1 cellular context compared by ENCODE assay signal in the genomic region with DNA sequence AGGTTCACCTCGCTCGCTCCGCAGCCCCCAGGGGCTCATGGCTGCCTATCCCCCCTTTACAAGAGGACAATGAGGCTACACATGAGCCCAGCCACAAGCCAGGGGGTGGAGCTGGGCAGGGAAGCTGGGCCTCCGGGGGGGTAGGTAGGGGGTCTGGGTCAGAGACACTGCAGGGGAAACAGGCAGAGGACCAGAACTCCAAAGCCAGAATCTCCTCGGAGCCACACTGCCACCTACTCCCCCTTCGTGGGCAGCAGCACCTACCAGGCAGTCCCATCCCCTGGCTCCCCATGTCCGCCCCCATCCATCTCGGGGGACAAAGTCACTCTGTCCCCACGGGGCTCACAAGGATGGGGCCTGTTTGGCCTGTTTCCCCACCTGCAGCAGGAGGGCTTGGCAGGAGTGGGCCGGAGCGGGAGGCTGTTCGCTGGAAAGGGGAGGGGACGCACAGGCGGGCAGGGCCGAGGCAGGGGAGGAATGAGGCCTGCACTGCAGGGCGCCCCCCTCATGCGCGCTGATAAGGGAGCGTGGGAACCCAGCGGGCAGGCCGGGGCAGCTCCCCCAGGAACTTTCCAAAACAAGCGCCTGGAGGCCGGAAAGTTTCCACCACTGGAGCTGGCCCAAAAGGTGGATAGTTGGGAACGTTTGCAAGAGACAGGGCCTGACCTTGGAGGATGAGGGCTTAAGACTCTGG.
TF ChIP-seq lines count a peak whose summit lies in the region.

No MANE protein-coding gene starts in this region.

TF ChIP-seq in K562, 482 proteins besides CTCF, POLR2A, EP300 and RAD21 (continued from another document and continues in another):
- TF ChIP-seq, protein P1, sequence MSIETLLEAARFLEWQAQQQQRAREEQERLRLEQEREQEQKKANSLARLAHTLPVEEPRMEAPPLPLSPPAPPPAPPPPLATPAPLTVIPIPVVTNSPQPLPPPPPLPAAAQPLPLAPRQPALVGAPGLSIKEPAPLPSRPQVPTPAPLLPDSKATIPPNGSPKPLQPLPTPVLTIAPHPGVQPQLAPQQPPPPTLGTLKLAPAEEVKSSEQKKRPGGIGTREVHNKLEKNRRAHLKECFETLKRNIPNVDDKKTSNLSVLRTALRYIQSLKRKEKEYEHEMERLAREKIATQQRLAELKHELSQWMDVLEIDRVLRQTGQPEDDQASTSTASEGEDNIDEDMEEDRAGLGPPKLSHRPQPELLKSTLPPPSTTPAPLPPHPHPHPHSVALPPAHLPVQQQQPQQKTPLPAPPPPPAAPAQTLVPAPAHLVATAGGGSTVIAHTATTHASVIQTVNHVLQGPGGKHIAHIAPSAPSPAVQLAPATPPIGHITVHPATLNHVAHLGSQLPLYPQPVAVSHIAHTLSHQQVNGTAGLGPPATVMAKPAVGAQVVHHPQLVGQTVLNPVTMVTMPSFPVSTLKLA (conservative IDR thresholded peaks at IDR 0.05), result peak in 1 of 2 experiments; percentile 66; a peak in 2 of 4 replicates
- TF ChIP-seq SIN3A (IDR thresholded peaks at IDR 0.05; ENCODE audit: borderline replicate concordance in 2 of 2, control insufficient read depth in 1 of 2, low read depth in 2 of 2, low read length in 2 of 2) (no peak), CC2D1A (IDR thresholded peaks at IDR 0.05) (no peak), ZFP36 (IDR thresholded peaks at IDR 0.05; ENCODE audit: low read depth, low read length, partially characterized antibody) (no peak), LEF1 (IDR thresholded peaks at IDR 0.05) (peak; percentile 33; the same call in 1 of the 2 replicates), CBX2 (IDR thresholded peaks at IDR 0.05; ENCODE audit: insufficient read depth, low read length, poor library complexity, severe bottlenecking) (no peak), NELFE (IDR thresholded peaks at IDR 0.05; ENCODE audit: insufficient read depth, insufficient read length) (no peak), ZNF347 (CRISPR knock-in tag; IDR thresholded peaks at IDR 0.05; ENCODE audit: low read depth) (no peak), KLF13 (tag; IDR thresholded peaks at IDR 0.05; ENCODE audit: borderline replicate concordance, low read depth) (no peak), ZNF124 (CRISPR knock-in tag; IDR thresholded peaks at IDR 0.05) (no peak), BRCA1 (IDR thresholded peaks at IDR 0.05) (no peak), BRCA1 (CRISPR knock-in tag; IDR thresholded peaks at IDR 0.05) (peak; percentile 81; the same call in 1 of the 2 replicates), NR2C1 (IDR thresholded peaks at IDR 0.05) (no peak), NR2C1 (tag; IDR thresholded peaks at IDR 0.05) (0 out of 2 replicates have a peak, but pooled peaks have one; percentile 34), POLR2B (IDR thresholded peaks at IDR 0.05; ENCODE audit: low read depth, partially characterized antibody) (peak; percentile 34), MAFK (IDR thresholded peaks at IDR 0.05; ENCODE audit: low read length) (no peak), ZNF232 (CRISPR knock-in tag; IDR thresholded peaks at IDR 0.05) (no peak), MBD2 (IDR thresholded peaks at IDR 0.05; ENCODE audit: borderline replicate concordance, low read depth) (0 out of 2 replicates have a peak, but pooled peaks have one; percentile 16), MCM2 (IDR thresholded peaks at IDR 0.05; ENCODE audit: low read depth) (no peak), NCOA6 (IDR thresholded peaks at IDR 0.05) (no peak), TAF1 (IDR thresholded peaks at IDR 0.05; ENCODE audit: control insufficient read depth, extremely low read depth, insufficient read depth, low read length, severe bottlenecking) (no peak), GABPB2 (CRISPR knock-in tag; conservative IDR thresholded peaks at IDR 0.05) (no peak), DDX20 (tag; IDR thresholded peaks at IDR 0.05; ENCODE audit: low read depth) (no peak), RCOR1 (IDR thresholded peaks at IDR 0.05; ENCODE audit: borderline replicate concordance in 1 of 2, low read depth in 2 of 2, low read length in 2 of 2) (peak in 1 of 2 experiments; percentile 71; a peak in 3 of 4 replicates), TCF7 (IDR thresholded peaks at IDR 0.05; ENCODE audit: borderline replicate concordance) (0 out of 2 replicates have a peak, but pooled peaks have one; percentile 67), NFE2 (IDR thresholded peaks at IDR 0.05; ENCODE audit: low read depth) (no peak), MAZ (CRISPR knock-in tag; conservative IDR thresholded peaks at IDR 0.05 in 1 of 2, IDR thresholded peaks at IDR 0.05 in 1 of 2) (peak; percentile 66 to 90; a peak in 3 of 4 replicates), MYBL2 (IDR thresholded peaks at IDR 0.05; ENCODE audit: low read depth) (no peak), MYBL2 (CRISPR knock-in tag; IDR thresholded peaks at IDR 0.05; ENCODE audit: borderline replicate concordance) (no peak), COPS2 (conservative IDR thresholded peaks at IDR 0.05) (no peak)
- TF ChIP-seq, protein P2, sequence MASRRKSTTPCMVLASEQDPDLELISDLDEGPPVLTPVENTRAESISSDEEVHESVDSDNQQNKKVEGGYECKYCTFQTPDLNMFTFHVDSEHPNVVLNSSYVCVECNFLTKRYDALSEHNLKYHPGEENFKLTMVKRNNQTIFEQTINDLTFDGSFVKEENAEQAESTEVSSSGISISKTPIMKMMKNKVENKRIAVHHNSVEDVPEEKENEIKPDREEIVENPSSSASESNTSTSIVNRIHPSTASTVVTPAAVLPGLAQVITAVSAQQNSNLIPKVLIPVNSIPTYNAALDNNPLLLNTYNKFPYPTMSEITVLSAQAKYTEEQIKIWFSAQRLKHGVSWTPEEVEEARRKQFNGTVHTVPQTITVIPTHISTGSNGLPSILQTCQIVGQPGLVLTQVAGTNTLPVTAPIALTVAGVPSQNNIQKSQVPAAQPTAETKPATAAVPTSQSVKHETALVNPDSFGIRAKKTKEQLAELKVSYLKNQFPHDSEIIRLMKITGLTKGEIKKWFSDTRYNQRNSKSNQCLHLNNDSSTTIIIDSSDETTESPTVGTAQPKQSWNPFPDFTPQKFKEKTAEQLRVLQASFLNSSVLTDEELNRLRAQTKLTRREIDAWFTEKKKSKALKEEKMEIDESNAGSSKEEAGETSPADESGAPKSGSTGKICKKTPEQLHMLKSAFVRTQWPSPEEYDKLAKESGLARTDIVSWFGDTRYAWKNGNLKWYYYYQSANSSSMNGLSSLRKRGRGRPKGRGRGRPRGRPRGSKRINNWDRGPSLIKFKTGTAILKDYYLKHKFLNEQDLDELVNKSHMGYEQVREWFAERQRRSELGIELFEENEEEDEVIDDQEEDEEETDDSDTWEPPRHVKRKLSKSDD (conservative IDR thresholded peaks at IDR 0.05; ENCODE audit: low read length), result no peak
- TF ChIP-seq, protein P3, sequence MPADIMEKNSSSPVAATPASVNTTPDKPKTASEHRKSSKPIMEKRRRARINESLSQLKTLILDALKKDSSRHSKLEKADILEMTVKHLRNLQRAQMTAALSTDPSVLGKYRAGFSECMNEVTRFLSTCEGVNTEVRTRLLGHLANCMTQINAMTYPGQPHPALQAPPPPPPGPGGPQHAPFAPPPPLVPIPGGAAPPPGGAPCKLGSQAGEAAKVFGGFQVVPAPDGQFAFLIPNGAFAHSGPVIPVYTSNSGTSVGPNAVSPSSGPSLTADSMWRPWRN (IDR thresholded peaks at IDR 0.05; ENCODE audit: low read depth), result 0 out of 2 replicates have a peak, but pooled peaks have one; percentile 29
- TF ChIP-seq, protein P4, sequence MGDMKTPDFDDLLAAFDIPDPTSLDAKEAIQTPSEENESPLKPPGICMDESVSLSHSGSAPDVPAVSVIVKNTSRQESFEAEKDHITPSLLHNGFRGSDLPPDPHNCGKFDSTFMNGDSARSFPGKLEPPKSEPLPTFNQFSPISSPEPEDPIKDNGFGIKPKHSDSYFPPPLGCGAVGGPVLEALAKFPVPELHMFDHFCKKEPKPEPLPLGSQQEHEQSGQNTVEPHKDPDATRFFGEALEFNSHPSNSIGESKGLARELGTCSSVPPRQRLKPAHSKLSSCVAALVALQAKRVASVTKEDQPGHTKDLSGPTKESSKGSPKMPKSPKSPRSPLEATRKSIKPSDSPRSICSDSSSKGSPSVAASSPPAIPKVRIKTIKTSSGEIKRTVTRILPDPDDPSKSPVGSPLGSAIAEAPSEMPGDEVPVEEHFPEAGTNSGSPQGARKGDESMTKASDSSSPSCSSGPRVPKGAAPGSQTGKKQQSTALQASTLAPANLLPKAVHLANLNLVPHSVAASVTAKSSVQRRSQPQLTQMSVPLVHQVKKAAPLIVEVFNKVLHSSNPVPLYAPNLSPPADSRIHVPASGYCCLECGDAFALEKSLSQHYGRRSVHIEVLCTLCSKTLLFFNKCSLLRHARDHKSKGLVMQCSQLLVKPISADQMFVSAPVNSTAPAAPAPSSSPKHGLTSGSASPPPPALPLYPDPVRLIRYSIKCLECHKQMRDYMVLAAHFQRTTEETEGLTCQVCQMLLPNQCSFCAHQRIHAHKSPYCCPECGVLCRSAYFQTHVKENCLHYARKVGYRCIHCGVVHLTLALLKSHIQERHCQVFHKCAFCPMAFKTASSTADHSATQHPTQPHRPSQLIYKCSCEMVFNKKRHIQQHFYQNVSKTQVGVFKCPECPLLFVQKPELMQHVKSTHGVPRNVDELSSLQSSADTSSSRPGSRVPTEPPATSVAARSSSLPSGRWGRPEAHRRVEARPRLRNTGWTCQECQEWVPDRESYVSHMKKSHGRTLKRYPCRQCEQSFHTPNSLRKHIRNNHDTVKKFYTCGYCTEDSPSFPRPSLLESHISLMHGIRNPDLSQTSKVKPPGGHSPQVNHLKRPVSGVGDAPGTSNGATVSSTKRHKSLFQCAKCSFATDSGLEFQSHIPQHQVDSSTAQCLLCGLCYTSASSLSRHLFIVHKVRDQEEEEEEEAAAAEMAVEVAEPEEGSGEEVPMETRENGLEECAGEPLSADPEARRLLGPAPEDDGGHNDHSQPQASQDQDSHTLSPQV (IDR thresholded peaks at IDR 0.05), result peak; percentile 76; the same call in 1 of the 2 replicates
- TF ChIP-seq, protein P5, sequence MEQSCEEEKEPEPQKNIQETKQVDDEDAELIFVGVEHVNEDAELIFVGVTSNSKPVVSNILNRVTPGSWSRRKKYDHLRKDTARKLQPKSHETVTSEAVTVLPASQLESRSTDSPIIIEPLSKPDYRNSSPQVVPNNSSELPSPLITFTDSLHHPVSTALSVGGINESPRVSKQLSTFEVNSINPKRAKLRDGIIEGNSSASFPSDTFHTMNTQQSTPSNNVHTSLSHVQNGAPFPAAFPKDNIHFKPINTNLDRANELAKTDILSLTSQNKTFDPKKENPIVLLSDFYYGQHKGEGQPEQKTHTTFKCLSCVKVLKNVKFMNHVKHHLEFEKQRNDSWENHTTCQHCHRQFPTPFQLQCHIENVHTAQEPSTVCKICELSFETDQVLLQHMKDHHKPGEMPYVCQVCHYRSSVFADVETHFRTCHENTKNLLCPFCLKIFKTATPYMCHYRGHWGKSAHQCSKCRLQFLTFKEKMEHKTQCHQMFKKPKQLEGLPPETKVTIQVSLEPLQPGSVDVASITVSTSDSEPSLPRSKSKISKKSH (CRISPR knock-in tag; IDR thresholded peaks at IDR 0.05), result no peak
- TF ChIP-seq, protein P6, sequence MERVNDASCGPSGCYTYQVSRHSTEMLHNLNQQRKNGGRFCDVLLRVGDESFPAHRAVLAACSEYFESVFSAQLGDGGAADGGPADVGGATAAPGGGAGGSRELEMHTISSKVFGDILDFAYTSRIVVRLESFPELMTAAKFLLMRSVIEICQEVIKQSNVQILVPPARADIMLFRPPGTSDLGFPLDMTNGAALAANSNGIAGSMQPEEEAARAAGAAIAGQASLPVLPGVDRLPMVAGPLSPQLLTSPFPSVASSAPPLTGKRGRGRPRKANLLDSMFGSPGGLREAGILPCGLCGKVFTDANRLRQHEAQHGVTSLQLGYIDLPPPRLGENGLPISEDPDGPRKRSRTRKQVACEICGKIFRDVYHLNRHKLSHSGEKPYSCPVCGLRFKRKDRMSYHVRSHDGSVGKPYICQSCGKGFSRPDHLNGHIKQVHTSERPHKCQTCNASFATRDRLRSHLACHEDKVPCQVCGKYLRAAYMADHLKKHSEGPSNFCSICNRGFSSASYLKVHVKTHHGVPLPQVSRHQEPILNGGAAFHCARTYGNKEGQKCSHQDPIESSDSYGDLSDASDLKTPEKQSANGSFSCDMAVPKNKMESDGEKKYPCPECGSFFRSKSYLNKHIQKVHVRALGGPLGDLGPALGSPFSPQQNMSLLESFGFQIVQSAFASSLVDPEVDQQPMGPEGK (CRISPR knock-in tag; IDR thresholded peaks at IDR 0.05; ENCODE audit: borderline replicate concordance), result 0 out of 2 replicates have a peak, but pooled peaks have one; percentile 61
- TF ChIP-seq, protein P7, sequence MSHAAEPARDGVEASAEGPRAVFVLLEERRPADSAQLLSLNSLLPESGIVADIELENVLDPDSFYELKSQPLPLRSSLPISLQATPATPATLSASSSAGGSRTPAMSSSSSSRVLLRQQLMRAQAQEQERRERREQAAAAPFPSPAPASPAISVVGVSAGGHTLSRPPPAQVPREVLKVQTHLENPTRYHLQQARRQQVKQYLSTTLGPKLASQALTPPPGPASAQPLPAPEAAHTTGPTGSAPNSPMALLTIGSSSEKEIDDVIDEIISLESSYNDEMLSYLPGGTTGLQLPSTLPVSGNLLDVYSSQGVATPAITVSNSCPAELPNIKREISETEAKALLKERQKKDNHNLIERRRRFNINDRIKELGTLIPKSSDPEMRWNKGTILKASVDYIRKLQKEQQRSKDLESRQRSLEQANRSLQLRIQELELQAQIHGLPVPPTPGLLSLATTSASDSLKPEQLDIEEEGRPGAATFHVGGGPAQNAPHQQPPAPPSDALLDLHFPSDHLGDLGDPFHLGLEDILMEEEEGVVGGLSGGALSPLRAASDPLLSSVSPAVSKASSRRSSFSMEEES (CRISPR knock-in tag; IDR thresholded peaks at IDR 0.05), result no peak
- TF ChIP-seq, protein P8, sequence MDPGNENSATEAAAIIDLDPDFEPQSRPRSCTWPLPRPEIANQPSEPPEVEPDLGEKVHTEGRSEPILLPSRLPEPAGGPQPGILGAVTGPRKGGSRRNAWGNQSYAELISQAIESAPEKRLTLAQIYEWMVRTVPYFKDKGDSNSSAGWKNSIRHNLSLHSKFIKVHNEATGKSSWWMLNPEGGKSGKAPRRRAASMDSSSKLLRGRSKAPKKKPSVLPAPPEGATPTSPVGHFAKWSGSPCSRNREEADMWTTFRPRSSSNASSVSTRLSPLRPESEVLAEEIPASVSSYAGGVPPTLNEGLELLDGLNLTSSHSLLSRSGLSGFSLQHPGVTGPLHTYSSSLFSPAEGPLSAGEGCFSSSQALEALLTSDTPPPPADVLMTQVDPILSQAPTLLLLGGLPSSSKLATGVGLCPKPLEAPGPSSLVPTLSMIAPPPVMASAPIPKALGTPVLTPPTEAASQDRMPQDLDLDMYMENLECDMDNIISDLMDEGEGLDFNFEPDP (CRISPR knock-in tag; IDR thresholded peaks at IDR 0.05), result no peak
- TF ChIP-seq, protein P9, sequence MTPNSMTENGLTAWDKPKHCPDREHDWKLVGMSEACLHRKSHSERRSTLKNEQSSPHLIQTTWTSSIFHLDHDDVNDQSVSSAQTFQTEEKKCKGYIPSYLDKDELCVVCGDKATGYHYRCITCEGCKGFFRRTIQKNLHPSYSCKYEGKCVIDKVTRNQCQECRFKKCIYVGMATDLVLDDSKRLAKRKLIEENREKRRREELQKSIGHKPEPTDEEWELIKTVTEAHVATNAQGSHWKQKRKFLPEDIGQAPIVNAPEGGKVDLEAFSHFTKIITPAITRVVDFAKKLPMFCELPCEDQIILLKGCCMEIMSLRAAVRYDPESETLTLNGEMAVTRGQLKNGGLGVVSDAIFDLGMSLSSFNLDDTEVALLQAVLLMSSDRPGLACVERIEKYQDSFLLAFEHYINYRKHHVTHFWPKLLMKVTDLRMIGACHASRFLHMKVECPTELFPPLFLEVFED (CRISPR knock-in tag; conservative IDR thresholded peaks at IDR 0.05), result 0 out of 2 replicates have a peak, but pooled peaks have one; percentile 34
